1 cellular context compared by ENCODE assay signal in the genomic region with DNA sequence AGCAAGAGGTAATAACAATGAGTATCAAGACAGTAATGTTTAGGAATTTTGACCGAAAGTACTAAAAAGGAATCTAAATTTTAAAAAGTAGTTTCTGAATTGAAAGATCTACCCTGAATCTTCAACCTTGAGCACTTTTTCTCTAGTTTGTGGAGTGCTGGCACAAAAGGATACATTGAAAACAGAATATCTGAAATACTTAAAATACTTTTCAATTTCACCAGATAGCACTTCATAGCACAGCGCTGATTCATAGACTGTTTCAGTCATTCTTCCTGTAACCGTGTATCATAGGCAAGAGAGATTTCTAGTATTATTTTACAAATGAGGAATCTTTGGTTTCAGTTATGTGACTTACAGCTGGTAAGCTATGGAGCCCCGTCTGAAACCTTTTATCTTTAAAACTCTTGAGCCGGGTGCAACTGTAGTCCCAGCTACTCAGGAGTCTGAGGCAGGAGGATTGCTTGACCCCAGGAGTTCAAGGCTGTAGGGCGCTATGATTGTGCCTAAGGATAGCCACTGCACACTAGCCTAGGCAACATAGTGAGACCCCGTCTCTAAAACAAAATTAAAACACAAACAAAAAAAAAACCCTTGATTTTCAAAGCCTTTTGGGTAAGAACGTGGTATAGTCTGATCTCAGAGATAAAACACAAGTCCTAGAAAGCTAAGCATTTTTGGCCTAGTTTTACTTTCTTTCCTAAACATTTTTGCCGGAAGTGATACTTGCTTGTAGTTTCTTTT.
TF ChIP-seq lines count a peak whose summit lies in the region.

No MANE protein-coding gene starts in this region.

TF ChIP-seq in GM23338, 12 proteins besides CTCF, POLR2A, EP300 and RAD21 (continued from another document):
- TF ChIP-seq, protein P1, sequence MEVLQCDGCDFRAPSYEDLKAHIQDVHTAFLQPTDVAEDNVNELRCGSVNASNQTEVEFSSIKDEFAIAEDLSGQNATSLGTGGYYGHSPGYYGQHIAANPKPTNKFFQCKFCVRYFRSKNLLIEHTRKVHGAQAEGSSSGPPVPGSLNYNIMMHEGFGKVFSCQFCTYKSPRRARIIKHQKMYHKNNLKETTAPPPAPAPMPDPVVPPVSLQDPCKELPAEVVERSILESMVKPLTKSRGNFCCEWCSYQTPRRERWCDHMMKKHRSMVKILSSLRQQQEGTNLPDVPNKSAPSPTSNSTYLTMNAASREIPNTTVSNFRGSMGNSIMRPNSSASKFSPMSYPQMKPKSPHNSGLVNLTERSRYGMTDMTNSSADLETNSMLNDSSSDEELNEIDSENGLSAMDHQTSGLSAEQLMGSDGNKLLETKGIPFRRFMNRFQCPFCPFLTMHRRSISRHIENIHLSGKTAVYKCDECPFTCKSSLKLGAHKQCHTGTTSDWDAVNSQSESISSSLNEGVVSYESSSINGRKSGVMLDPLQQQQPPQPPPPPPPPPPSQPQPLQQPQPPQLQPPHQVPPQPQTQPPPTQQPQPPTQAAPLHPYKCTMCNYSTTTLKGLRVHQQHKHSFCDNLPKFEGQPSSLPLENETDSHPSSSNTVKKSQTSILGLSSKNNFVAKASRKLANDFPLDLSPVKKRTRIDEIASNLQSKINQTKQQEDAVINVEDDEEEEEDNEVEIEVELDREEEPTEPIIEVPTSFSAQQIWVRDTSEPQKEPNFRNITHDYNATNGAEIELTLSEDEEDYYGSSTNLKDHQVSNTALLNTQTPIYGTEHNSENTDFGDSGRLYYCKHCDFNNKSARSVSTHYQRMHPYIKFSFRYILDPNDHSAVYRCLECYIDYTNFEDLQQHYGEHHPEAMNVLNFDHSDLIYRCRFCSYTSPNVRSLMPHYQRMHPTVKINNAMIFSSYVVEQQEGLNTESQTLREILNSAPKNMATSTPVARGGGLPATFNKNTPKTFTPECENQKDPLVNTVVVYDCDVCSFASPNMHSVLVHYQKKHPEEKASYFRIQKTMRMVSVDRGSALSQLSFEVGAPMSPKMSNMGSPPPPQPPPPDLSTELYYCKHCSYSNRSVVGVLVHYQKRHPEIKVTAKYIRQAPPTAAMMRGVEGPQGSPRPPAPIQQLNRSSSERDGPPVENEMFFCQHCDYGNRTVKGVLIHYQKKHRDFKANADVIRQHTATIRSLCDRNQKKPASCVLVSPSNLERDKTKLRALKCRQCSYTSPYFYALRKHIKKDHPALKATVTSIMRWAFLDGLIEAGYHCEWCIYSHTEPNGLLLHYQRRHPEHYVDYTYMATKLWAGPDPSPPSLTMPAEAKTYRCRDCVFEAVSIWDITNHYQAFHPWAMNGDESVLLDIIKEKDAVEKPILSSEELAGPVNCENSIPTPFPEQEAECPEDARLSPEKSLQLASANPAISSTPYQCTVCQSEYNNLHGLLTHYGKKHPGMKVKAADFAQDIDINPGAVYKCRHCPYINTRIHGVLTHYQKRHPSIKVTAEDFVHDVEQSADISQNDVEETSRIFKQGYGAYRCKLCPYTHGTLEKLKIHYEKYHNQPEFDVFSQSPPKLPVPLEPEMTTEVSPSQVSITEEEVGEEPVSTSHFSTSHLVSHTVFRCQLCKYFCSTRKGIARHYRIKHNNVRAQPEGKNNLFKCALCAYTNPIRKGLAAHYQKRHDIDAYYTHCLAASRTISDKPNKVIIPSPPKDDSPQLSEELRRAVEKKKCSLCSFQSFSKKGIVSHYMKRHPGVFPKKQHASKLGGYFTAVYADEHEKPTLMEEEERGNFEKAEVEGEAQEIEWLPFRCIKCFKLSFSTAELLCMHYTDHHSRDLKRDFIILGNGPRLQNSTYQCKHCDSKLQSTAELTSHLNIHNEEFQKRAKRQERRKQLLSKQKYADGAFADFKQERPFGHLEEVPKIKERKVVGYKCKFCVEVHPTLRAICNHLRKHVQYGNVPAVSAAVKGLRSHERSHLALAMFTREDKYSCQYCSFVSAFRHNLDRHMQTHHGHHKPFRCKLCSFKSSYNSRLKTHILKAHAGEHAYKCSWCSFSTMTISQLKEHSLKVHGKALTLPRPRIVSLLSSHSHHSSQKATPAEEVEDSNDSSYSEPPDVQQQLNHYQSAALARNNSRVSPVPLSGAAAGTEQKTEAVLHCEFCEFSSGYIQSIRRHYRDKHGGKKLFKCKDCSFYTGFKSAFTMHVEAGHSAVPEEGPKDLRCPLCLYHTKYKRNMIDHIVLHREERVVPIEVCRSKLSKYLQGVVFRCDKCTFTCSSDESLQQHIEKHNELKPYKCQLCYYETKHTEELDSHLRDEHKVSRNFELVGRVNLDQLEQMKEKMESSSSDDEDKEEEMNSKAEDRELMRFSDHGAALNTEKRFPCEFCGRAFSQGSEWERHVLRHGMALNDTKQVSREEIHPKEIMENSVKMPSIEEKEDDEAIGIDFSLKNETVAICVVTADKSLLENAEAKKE (CRISPR knock-in tag; IDR thresholded peaks at IDR 0.05): no peak
- TF ChIP-seq STAT1 (IDR thresholded peaks at IDR 0.05; ENCODE audit: unreplicated experiment) (no peak), EZH2phosphoT487 (IDR thresholded peaks at IDR 0.05; ENCODE audit: unreplicated experiment) (no peak), CREB1 (CRISPR knock-in tag; IDR thresholded peaks at IDR 0.05; ENCODE audit: low read depth) (no peak), EZH2 (IDR thresholded peaks at IDR 0.05; ENCODE audit: low read depth, unreplicated experiment) (no peak), POLR2AphosphoS5 (IDR thresholded peaks at IDR 0.05; ENCODE audit: low read depth) (no peak)
TF ChIP-seq in GM23338: peak in this region for 0.
